Comparison of ENCODE assay signal across 1 cellular context in the genomic region with DNA sequence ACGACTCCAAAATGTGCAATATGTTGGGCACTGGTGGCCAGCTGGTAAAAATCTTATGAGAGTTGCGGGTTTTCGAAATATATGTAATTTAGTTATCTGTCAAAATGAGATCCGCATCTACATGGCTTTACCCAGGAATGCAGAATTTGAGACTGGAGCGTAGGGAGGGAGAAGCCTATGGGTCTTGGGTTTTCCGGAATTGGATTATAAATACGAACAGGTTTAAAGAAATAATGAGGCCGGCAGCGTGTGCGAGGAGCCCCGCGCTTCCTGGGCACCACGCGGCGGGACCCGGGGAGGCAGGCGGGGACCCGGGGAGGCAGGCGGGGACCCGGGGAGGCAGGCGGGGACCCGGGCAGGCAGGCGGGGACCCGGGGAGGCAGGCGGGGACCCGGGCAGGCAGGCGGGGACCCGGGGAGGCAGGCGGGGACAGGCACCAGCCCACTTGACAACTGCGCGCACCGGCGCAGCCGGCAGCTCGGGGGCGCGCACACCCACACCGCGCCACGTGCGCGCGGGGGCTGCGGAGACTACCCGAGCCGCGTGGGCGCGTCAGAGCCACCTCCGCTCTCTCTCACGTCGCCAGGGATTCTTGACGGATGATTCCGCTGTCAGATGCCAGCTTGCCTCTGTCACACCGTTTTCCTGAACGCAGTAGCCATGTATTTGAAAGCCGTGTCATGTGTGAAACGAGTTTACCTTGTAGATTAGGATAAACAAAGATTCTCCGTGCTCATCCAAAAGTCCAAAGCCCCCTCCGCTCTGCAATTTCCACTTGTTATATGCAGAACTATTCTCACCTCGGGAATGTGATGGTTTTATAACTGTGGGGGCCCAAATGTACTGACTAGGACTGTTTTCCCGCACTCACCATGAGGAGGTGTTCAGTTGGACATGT.
TF ChIP-seq lines count a peak whose summit lies in the region.

No MANE protein-coding gene starts in this region.

TF ChIP-seq in K562, 482 proteins besides CTCF, POLR2A, EP300 and RAD21 (continued from another document and continues in another):
- TF ChIP-seq, protein P1, sequence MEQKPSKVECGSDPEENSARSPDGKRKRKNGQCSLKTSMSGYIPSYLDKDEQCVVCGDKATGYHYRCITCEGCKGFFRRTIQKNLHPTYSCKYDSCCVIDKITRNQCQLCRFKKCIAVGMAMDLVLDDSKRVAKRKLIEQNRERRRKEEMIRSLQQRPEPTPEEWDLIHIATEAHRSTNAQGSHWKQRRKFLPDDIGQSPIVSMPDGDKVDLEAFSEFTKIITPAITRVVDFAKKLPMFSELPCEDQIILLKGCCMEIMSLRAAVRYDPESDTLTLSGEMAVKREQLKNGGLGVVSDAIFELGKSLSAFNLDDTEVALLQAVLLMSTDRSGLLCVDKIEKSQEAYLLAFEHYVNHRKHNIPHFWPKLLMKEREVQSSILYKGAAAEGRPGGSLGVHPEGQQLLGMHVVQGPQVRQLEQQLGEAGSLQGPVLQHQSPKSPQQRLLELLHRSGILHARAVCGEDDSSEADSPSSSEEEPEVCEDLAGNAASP (IDR thresholded peaks at IDR 0.05), result no peak
- TF ChIP-seq, protein P2, sequence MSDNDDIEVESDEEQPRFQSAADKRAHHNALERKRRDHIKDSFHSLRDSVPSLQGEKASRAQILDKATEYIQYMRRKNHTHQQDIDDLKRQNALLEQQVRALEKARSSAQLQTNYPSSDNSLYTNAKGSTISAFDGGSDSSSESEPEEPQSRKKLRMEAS (CRISPR knock-in tag; IDR thresholded peaks at IDR 0.05), result peak; percentile 100
- TF ChIP-seq COPS2 (conservative IDR thresholded peaks at IDR 0.05), result no peak
- peak; percentile 44; the same call in 1 of the 2 replicates for TF ChIP-seq ZNF121 (CRISPR knock-in tag; conservative IDR thresholded peaks at IDR 0.05)
- no peak for TF ChIP-seq TCF3 (CRISPR knock-in tag; IDR thresholded peaks at IDR 0.05)
- no peak for TF ChIP-seq HEY1 (CRISPR knock-in tag; IDR thresholded peaks at IDR 0.05; ENCODE audit: borderline replicate concordance)
- TF ChIP-seq, protein P3, sequence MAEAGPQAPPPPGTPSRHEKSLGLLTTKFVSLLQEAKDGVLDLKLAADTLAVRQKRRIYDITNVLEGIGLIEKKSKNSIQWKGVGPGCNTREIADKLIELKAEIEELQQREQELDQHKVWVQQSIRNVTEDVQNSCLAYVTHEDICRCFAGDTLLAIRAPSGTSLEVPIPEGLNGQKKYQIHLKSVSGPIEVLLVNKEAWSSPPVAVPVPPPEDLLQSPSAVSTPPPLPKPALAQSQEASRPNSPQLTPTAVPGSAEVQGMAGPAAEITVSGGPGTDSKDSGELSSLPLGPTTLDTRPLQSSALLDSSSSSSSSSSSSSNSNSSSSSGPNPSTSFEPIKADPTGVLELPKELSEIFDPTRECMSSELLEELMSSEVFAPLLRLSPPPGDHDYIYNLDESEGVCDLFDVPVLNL (CRISPR knock-in tag; IDR thresholded peaks at IDR 0.05; ENCODE audit: low read depth), result no peak
- TF ChIP-seq, protein P4, sequence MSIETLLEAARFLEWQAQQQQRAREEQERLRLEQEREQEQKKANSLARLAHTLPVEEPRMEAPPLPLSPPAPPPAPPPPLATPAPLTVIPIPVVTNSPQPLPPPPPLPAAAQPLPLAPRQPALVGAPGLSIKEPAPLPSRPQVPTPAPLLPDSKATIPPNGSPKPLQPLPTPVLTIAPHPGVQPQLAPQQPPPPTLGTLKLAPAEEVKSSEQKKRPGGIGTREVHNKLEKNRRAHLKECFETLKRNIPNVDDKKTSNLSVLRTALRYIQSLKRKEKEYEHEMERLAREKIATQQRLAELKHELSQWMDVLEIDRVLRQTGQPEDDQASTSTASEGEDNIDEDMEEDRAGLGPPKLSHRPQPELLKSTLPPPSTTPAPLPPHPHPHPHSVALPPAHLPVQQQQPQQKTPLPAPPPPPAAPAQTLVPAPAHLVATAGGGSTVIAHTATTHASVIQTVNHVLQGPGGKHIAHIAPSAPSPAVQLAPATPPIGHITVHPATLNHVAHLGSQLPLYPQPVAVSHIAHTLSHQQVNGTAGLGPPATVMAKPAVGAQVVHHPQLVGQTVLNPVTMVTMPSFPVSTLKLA (conservative IDR thresholded peaks at IDR 0.05), result peak; percentile 96 to 98
- no peak for TF ChIP-seq ETS2 (tag; IDR thresholded peaks at IDR 0.05; ENCODE audit: borderline replicate concordance, poor library complexity, severe bottlenecking)
- peak; percentile 86; the same call in 1 of the 2 replicates for TF ChIP-seq ZBTB7A (IDR thresholded peaks at IDR 0.05; ENCODE audit: borderline replicate concordance, control insufficient read depth, low read depth, low read length)
- TF ChIP-seq ARHGAP35 (IDR thresholded peaks at IDR 0.05; ENCODE audit: partially characterized antibody), result no peak
- TF ChIP-seq ZNF444 (CRISPR knock-in tag; IDR thresholded peaks at IDR 0.05), result no peak
- no peak for TF ChIP-seq POLR2B (IDR thresholded peaks at IDR 0.05; ENCODE audit: low read depth, partially characterized antibody)
- TF ChIP-seq, protein P5, sequence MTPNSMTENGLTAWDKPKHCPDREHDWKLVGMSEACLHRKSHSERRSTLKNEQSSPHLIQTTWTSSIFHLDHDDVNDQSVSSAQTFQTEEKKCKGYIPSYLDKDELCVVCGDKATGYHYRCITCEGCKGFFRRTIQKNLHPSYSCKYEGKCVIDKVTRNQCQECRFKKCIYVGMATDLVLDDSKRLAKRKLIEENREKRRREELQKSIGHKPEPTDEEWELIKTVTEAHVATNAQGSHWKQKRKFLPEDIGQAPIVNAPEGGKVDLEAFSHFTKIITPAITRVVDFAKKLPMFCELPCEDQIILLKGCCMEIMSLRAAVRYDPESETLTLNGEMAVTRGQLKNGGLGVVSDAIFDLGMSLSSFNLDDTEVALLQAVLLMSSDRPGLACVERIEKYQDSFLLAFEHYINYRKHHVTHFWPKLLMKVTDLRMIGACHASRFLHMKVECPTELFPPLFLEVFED (CRISPR knock-in tag; conservative IDR thresholded peaks at IDR 0.05), result no peak
- peak; percentile 91 for TF ChIP-seq CCNT2 (IDR thresholded peaks at IDR 0.05; ENCODE audit: borderline replicate concordance, extremely low read depth, insufficient read length, low read depth, low read length)
- TF ChIP-seq, protein P6, sequence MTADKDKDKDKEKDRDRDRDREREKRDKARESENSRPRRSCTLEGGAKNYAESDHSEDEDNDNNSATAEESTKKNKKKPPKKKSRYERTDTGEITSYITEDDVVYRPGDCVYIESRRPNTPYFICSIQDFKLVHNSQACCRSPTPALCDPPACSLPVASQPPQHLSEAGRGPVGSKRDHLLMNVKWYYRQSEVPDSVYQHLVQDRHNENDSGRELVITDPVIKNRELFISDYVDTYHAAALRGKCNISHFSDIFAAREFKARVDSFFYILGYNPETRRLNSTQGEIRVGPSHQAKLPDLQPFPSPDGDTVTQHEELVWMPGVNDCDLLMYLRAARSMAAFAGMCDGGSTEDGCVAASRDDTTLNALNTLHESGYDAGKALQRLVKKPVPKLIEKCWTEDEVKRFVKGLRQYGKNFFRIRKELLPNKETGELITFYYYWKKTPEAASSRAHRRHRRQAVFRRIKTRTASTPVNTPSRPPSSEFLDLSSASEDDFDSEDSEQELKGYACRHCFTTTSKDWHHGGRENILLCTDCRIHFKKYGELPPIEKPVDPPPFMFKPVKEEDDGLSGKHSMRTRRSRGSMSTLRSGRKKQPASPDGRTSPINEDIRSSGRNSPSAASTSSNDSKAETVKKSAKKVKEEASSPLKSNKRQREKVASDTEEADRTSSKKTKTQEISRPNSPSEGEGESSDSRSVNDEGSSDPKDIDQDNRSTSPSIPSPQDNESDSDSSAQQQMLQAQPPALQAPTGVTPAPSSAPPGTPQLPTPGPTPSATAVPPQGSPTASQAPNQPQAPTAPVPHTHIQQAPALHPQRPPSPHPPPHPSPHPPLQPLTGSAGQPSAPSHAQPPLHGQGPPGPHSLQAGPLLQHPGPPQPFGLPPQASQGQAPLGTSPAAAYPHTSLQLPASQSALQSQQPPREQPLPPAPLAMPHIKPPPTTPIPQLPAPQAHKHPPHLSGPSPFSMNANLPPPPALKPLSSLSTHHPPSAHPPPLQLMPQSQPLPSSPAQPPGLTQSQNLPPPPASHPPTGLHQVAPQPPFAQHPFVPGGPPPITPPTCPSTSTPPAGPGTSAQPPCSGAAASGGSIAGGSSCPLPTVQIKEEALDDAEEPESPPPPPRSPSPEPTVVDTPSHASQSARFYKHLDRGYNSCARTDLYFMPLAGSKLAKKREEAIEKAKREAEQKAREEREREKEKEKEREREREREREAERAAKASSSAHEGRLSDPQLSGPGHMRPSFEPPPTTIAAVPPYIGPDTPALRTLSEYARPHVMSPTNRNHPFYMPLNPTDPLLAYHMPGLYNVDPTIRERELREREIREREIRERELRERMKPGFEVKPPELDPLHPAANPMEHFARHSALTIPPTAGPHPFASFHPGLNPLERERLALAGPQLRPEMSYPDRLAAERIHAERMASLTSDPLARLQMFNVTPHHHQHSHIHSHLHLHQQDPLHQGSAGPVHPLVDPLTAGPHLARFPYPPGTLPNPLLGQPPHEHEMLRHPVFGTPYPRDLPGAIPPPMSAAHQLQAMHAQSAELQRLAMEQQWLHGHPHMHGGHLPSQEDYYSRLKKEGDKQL (CRISPR knock-in tag; IDR thresholded peaks at IDR 0.05; ENCODE audit: borderline replicate concordance), result no peak
- no peak for TF ChIP-seq BMI1 (IDR thresholded peaks at IDR 0.05; ENCODE audit: low read length)
- TF ChIP-seq, protein P7, sequence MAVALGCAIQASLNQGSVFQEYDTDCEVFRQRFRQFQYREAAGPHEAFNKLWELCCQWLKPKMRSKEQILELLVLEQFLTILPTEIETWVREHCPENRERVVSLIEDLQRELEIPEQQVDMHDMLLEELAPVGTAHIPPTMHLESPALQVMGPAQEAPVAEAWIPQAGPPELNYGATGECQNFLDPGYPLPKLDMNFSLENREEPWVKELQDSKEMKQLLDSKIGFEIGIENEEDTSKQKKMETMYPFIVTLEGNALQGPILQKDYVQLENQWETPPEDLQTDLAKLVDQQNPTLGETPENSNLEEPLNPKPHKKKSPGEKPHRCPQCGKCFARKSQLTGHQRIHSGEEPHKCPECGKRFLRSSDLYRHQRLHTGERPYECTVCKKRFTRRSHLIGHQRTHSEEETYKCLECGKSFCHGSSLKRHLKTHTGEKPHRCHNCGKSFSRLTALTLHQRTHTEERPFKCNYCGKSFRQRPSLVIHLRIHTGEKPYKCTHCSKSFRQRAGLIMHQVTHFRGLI (CRISPR knock-in tag; IDR thresholded peaks at IDR 0.05), result no peak
- TF ChIP-seq ZNF217 (CRISPR knock-in tag; IDR thresholded peaks at IDR 0.05), result 0 out of 2 replicates have a peak, but pooled peaks have one; percentile 47
- TF ChIP-seq SP2 (IDR thresholded peaks at IDR 0.05; ENCODE audit: extremely low read depth, low read depth, low read length, poor library complexity, severe bottlenecking), result no peak
- TF ChIP-seq SAFB2 (IDR thresholded peaks at IDR 0.05; ENCODE audit: borderline replicate concordance, low read depth, low read length, severe bottlenecking), result no peak
- TF ChIP-seq, protein P8, sequence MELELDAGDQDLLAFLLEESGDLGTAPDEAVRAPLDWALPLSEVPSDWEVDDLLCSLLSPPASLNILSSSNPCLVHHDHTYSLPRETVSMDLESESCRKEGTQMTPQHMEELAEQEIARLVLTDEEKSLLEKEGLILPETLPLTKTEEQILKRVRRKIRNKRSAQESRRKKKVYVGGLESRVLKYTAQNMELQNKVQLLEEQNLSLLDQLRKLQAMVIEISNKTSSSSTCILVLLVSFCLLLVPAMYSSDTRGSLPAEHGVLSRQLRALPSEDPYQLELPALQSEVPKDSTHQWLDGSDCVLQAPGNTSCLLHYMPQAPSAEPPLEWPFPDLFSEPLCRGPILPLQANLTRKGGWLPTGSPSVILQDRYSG (tag; conservative IDR thresholded peaks at IDR 0.05; ENCODE audit: low read depth), result no peak
- TF ChIP-seq CHD1 (IDR thresholded peaks at IDR 0.05; ENCODE audit: low read length), result no peak
- TF ChIP-seq, protein P9, sequence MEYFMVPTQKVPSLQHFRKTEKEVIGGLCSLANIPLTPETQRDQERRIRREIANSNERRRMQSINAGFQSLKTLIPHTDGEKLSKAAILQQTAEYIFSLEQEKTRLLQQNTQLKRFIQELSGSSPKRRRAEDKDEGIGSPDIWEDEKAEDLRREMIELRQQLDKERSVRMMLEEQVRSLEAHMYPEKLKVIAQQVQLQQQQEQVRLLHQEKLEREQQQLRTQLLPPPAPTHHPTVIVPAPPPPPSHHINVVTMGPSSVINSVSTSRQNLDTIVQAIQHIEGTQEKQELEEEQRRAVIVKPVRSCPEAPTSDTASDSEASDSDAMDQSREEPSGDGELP (CRISPR knock-in tag; IDR thresholded peaks at IDR 0.05; ENCODE audit: borderline replicate concordance), result no peak
- peak; percentile 68 to 89; a peak in 2 of 4 replicates for TF ChIP-seq SIN3A (IDR thresholded peaks at IDR 0.05; ENCODE audit: borderline replicate concordance in 2 of 2, control insufficient read depth in 1 of 2, low read depth in 2 of 2, low read length in 2 of 2)
- TF ChIP-seq, protein P10, sequence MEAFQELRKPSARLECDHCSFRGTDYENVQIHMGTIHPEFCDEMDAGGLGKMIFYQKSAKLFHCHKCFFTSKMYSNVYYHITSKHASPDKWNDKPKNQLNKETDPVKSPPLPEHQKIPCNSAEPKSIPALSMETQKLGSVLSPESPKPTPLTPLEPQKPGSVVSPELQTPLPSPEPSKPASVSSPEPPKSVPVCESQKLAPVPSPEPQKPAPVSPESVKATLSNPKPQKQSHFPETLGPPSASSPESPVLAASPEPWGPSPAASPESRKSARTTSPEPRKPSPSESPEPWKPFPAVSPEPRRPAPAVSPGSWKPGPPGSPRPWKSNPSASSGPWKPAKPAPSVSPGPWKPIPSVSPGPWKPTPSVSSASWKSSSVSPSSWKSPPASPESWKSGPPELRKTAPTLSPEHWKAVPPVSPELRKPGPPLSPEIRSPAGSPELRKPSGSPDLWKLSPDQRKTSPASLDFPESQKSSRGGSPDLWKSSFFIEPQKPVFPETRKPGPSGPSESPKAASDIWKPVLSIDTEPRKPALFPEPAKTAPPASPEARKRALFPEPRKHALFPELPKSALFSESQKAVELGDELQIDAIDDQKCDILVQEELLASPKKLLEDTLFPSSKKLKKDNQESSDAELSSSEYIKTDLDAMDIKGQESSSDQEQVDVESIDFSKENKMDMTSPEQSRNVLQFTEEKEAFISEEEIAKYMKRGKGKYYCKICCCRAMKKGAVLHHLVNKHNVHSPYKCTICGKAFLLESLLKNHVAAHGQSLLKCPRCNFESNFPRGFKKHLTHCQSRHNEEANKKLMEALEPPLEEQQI (IDR thresholded peaks at IDR 0.05), result no peak
- no peak for TF ChIP-seq EZH2 (IDR thresholded peaks at IDR 0.05; ENCODE audit: borderline replicate concordance, low read depth, low read length)
- no peak for TF ChIP-seq BDP1 (IDR thresholded peaks at IDR 0.05; ENCODE audit: insufficient read depth, insufficient read length)
- no peak for TF ChIP-seq PPARD (CRISPR knock-in tag; IDR thresholded peaks at IDR 0.05)
- no peak for TF ChIP-seq ZNF507 (tag; conservative IDR thresholded peaks at IDR 0.05)
- TF ChIP-seq NELFE (IDR thresholded peaks at IDR 0.05; ENCODE audit: insufficient read depth, insufficient read length), result no peak
- TF ChIP-seq ZNF239 (CRISPR knock-in tag; IDR thresholded peaks at IDR 0.05), result peak; percentile 71
- TF ChIP-seq ESRRA (IDR thresholded peaks at IDR 0.05; ENCODE audit: borderline replicate concordance, low read depth), result no peak; the same call in 1 of the 2 replicates
- TF ChIP-seq ZNF77 (CRISPR knock-in tag; IDR thresholded peaks at IDR 0.05), result no peak
- no peak for TF ChIP-seq ADNP (tag; IDR thresholded peaks at IDR 0.05)
- no peak for TF ChIP-seq RHOXF2B (CRISPR knock-in tag; conservative IDR thresholded peaks at IDR 0.05)
- TF ChIP-seq HDGF (IDR thresholded peaks at IDR 0.05), result no peak
- no peak for TF ChIP-seq DACH1 (IDR thresholded peaks at IDR 0.05; ENCODE audit: partially characterized antibody)
